Comparison of ENCODE assay signal across 8 cellular contexts in genomic region chr10:12606461-12606860, GRCh38.
A peak's percentile ranks its signal among the peaks of the same experiment; 100 is the strongest.
DNase-seq lines count a peak whose midpoint lies in the region; ATAC-seq and TF ChIP-seq lines count a peak whose summit lies in the region.

No MANE protein-coding gene starts in this region.

- H3K4me3 ChIP-seq in dorsolateral prefrontal cortex = peak overlapping the region in 39 of 59 donors; percentile 1 to 62 (median 42)

- peak overlapping the region; percentile 99 for H3K27ac Mint-ChIP-seq in activated CD4-positive, alpha-beta T cell treated with anti-CD3 and anti-CD28 coated beads, Interleukin-2, amount 10 ng/mL, durations not matched to agents 24 days and 14 days
- peak overlapping the region; percentile 94 for H3K27ac Mint-ChIP-seq in stimulated activated memory B cell treated with anti-CD40 and anti-IgM and Interleukin-4, amounts not matched to agents 10 μg/mL and 1 μg/mL and 100 μg/mL, for 72 hours

- H3K27me3 Mint-ChIP-seq in activated CD4-positive, alpha-beta T cell treated with anti-CD3 and anti-CD28 coated beads, Interleukin-2, amount 10 ng/mL, durations not matched to agents 24 days and 14 days = no peaks in the 10 kb centered on the region
- no peaks in the 10 kb centered on the region for H3K27me3 Mint-ChIP-seq in stimulated activated memory B cell treated with anti-CD40 and anti-IgM and Interleukin-4, amounts not matched to agents 10 μg/mL and 1 μg/mL and 100 μg/mL, for 72 hours

- no peaks in the 10 kb centered on the region for H3K9me3 Mint-ChIP-seq in activated CD4-positive, alpha-beta T cell treated with anti-CD3 and anti-CD28 coated beads, Interleukin-2, amount 10 ng/mL, durations not matched to agents 24 days and 14 days
- H3K9me3 Mint-ChIP-seq in stimulated activated memory B cell treated with anti-CD40 and anti-IgM and Interleukin-4, amounts not matched to agents 10 μg/mL and 1 μg/mL and 100 μg/mL, for 72 hours = no peaks in the 10 kb centered on the region

- no peak for TF ChIP-seq CTCF in dorsolateral prefrontal cortex (IDR thresholded peaks at IDR 0.05 in 54 of 56, conservative IDR thresholded peaks at IDR 0.05 in 2 of 56; ENCODE audit: low read depth in 1 of 56, partially characterized antibody in 56 of 56)

- peaks cover 4% of the 10 kb centered on the region for H3K36me3 Mint-ChIP-seq in activated CD4-positive, alpha-beta T cell treated with anti-CD3 and anti-CD28 coated beads, Interleukin-2, amount 10 ng/mL, durations not matched to agents 24 days and 14 days (ENCODE audit: low read depth)
- peaks cover 18% of the 10 kb centered on the region for H3K36me3 Mint-ChIP-seq in stimulated activated memory B cell treated with anti-CD40 and anti-IgM and Interleukin-4, amounts not matched to agents 10 μg/mL and 1 μg/mL and 100 μg/mL, for 72 hours

- H3K27me3 ChIP-seq in dorsolateral prefrontal cortex = no peaks in the 10 kb centered on the region

- ATAC-seq in stimulated activated memory B cell treated with anti-CD40 and anti-IgM and Interleukin-4, amounts not matched to agents 10 μg/mL and 1 μg/mL and 100 μg/mL, for 72 hours = no peak
- ATAC-seq in HG03571 (IDR thresholded peaks at IDR 0.05; ENCODE audit: unreplicated experiment) (no peak), HG03521 (IDR thresholded peaks at IDR 0.05; ENCODE audit: unreplicated experiment) (no peak)

- peak overlapping the region; percentile 86 for H3K4me3 Mint-ChIP-seq in activated CD4-positive, alpha-beta T cell treated with anti-CD3 and anti-CD28 coated beads, Interleukin-2, amount 10 ng/mL, durations not matched to agents 24 days and 14 days
- H3K4me3 Mint-ChIP-seq in stimulated activated memory B cell treated with anti-CD40 and anti-IgM and Interleukin-4, amounts not matched to agents 10 μg/mL and 1 μg/mL and 100 μg/mL, for 72 hours = peak overlapping the region; percentile 77

- peaks cover 23% of the 10 kb centered on the region for H3K4me1 Mint-ChIP-seq in activated CD4-positive, alpha-beta T cell treated with anti-CD3 and anti-CD28 coated beads, Interleukin-2, amount 10 ng/mL, durations not matched to agents 24 days and 14 days
- peaks cover 42% of the 10 kb centered on the region for H3K4me1 Mint-ChIP-seq in stimulated activated memory B cell treated with anti-CD40 and anti-IgM and Interleukin-4, amounts not matched to agents 10 μg/mL and 1 μg/mL and 100 μg/mL, for 72 hours

- no peak for DNase-seq in activated CD4-positive, alpha-beta T cell treated with anti-CD3 and anti-CD28 coated beads, Interleukin-2, amount 10 ng/mL, durations not matched to agents 24 days and 14 days
- DNase-seq in activated CD4-positive, alpha-beta T cell treated with anti-CD3 and anti-CD28 coated beads for 4 hours = no peak
- DNase-seq in NCI-H345 (lab: John Stamatoyannopoulos, UW) (peak; percentile 90), dorsolateral prefrontal cortex (no peak), T-helper 9 cell (no peak)

- H3K27ac ChIP-seq in dorsolateral prefrontal cortex = peak overlapping the region in 27 of 59 donors; percentile 26 to 82 (median 70)

- intact Hi-C loops in activated CD4-positive, alpha-beta T cell treated with anti-CD3 and anti-CD28 coated beads, Interleukin-2, amount 10 ng/mL, durations not matched to agents 24 days and 14 days (cut with micrococcal nuclease) = loop anchor here (2.0 kb wide), 1 partner anchor 28 kb away; no protein-coding TSS in a partner anchor
- intact Hi-C loops in dorsolateral prefrontal cortex (cut with DNase I) = loop anchor here in 1 of 2 donors (5.0 kb wide), 1 partner anchor 46 kb away; no protein-coding TSS in a partner anchor
